Comparison of ENCODE assay signal across 9 cellular contexts in genomic region chr10:124657806-124658205, GRCh38.
DNase-seq lines count a peak whose midpoint lies in the region; ATAC-seq and TF ChIP-seq lines count a peak whose summit lies in the region.
"Had no signal": no experiment of that assay in that cellular context is flagged by ENCODE, and none has a peak within 500 bp of the region (broad histone marks: within the 10 kb centered on the region; RNA-seq: fewer than 3 reads in every experiment).

No MANE protein-coding gene starts in this region.

- peak overlapping the region; percentile 28 for H3K27ac ChIP-seq in SJCRH30
- H3K27ac ChIP-seq in gastrocnemius medialis, result peak overlapping the region; percentile 39 to 76 (median 53)
- H3K27ac ChIP-seq: SJSA1 had no signal

- H3K4me3 ChIP-seq in GM12865 (ENCODE audit: low read depth, low read length), result no peak overlapping the region
- no peak overlapping the region for H3K4me3 ChIP-seq in SJCRH30
- H3K4me3 ChIP-seq in gastrocnemius medialis, result no peak overlapping the region
- H3K4me3 ChIP-seq: SJSA1 had no signal

- TF ChIP-seq CTCF in GM12865 (IDR thresholded peaks at IDR 0.05; ENCODE audit: insufficient read depth, low read depth, low read length, missing control alignments) (no peak), gastrocnemius medialis (IDR thresholded peaks at IDR 0.05 in 4 of 5, conservative IDR thresholded peaks at IDR 0.05 in 1 of 5) (no peak)

- H3K9me3 ChIP-seq in SJCRH30 (replicated peaks) (no peaks in the 10 kb centered on the region), gastrocnemius medialis (no peaks in the 10 kb centered on the region)
- H3K9me3 ChIP-seq: SJSA1 had no signal

- intact Hi-C loops in gastrocnemius medialis (cut with DNase I; ENCODE audit: low total_unique reads), result no loop called here

- ATAC-seq in gastrocnemius medialis, result peak in 1 of 2 donors; percentile 35
- ATAC-seq in GM19455 (IDR thresholded peaks at IDR 0.05; ENCODE audit: unreplicated experiment), result no peak
- no peak for ATAC-seq in HG02981 (IDR thresholded peaks at IDR 0.05; ENCODE audit: unreplicated experiment)
- no peak for ATAC-seq in HG02938 (IDR thresholded peaks at IDR 0.05; ENCODE audit: unreplicated experiment)

- peak; percentile 81 for DNase-seq in GM12865 (ENCODE audit: low read depth)
- DNase-seq in SJCRH30, result peak; percentile 60 to 69
- DNase-seq in epidermal melanocyte (ENCODE audit: insufficient read length, low spot score), result peak; percentile 41
- no peak for DNase-seq in gastrocnemius medialis
- DNase-seq in D341Med (ENCODE audit: low spot score), result no peak

- in situ Hi-C loops in gastrocnemius medialis (cut with MboI; ENCODE audit: low sequenced_read_pairs in 4 of 4), result no loop called here

- peaks cover 11% of the 10 kb centered on the region for H3K4me1 ChIP-seq in SJCRH30
- peaks cover 42 to 68% of the 10 kb centered on the region in 2 donors for H3K4me1 ChIP-seq in gastrocnemius medialis
- H3K4me1 ChIP-seq: SJSA1 had no signal

- no peak for TF ChIP-seq POLR2A in gastrocnemius medialis (IDR thresholded peaks at IDR 0.05)

- no peaks in the 10 kb centered on the region for H3K27me3 ChIP-seq in SJCRH30
- no peaks in the 10 kb centered on the region for H3K27me3 ChIP-seq in gastrocnemius medialis
- H3K27me3 ChIP-seq: SJSA1 had no signal

- H3K36me3 ChIP-seq in SJCRH30 (no peaks in the 10 kb centered on the region), gastrocnemius medialis (no peaks in the 10 kb centered on the region)
- H3K36me3 ChIP-seq: SJSA1 had no signal

Comparison
In these comparisons a context has a peak if more than half of its experiments do, and no peak if none do; other contexts are left out.
1. DNase-seq: peak in GM12865 (single experiment), SJCRH30 (2 of 2) and epidermal melanocyte (single experiment); none in gastrocnemius medialis (0 of 2) and D341Med (single experiment).